ENCODE assay signal across 23 cellular contexts in genomic region chr15:94322141-94322540, GRCh38.
DNase-seq lines count a peak whose midpoint lies in the region; ATAC-seq and TF ChIP-seq lines count a peak whose summit lies in the region.
"Had no signal": no experiment of that assay in that cellular context is flagged by ENCODE, and none has a peak within 500 bp of the region (broad histone marks: within the 10 kb centered on the region; RNA-seq: fewer than 3 reads in every experiment).

No MANE protein-coding gene starts in this region.

- H3K4me3 ChIP-seq in breast epithelium (no peak overlapping the region), upper lobe of right lung (no peak overlapping the region)
- H3K4me3 ChIP-seq: A549, SJSA1, spleen, thoracic aorta had no signal

- ATAC-seq in HG02973 (IDR thresholded peaks at IDR 0.05; ENCODE audit: unreplicated experiment) (no peak), upper lobe of right lung (no peak)
- ATAC-seq: A549; activated CD4-positive, CD25-positive, alpha-beta regulatory T cell treated with anti-CD3 and anti-CD28 coated beads, Interleukin-2, amount 50 U/mL, for 24 hours; CD8-positive, alpha-beta T cell; effector memory CD8-positive, alpha-beta T cell had no signal

- POLR2A ChIA-PET in MCF 10A (lab: Yijun Ruan, JAX), result interaction anchor here (0.8 to 4.7 kb wide), 4 partner anchors 10 to 158 kb away, joined by 3 to 56 read pairs (median 18); partner anchors contain the start of gene MCTP2

- H3K9me3 ChIP-seq in breast epithelium (no peaks in the 10 kb centered on the region), upper lobe of right lung (no peaks in the 10 kb centered on the region)
- H3K9me3 ChIP-seq: A549, SJSA1, spleen, thoracic aorta had no signal

- H3K4me3 Mint-ChIP-seq in MCF 10A (ENCODE audit: unreplicated experiment), result no peak overlapping the region
- H3K4me3 Mint-ChIP-seq in immature natural killer cell, result no peak overlapping the region
- H3K4me3 Mint-ChIP-seq: CD8-positive, alpha-beta T cell; effector memory CD8-positive, alpha-beta T cell; memory B cell; nephron had no signal

- intact Hi-C loops in MCF 10A (cut with micrococcal nuclease), result no loop called here
- intact Hi-C loops in breast epithelium (cut with DNase I; ENCODE audit: low total_unique reads), result loop anchor here (5.0 kb wide), 1 partner anchor 155 kb away; no protein-coding TSS in a partner anchor
- intact Hi-C loops in upper lobe of right lung (cut with DNase I), result loop anchor here (10.0 kb wide), 1 partner anchor 157 kb away; no protein-coding TSS in a partner anchor

- no peaks in the 10 kb centered on the region for H3K9me3 Mint-ChIP-seq in MCF 10A (ENCODE audit: unreplicated experiment)
- no peaks in the 10 kb centered on the region for H3K9me3 Mint-ChIP-seq in immature natural killer cell
- H3K9me3 Mint-ChIP-seq: CD8-positive, alpha-beta T cell; effector memory CD8-positive, alpha-beta T cell; memory B cell had no signal

- peak; percentile 55 for DNase-seq in MCF 10A (ENCODE audit: unreplicated experiment)
- DNase-seq in breast epithelium (ENCODE audit: low spot score in 2 of 2), result no peak
- DNase-seq in OCI-M1 (lab: John Stamatoyannopoulos, UW), result peak; percentile 46
- no peak for DNase-seq in immature natural killer cell
- DNase-seq in GOT3 (lab: John Stamatoyannopoulos, UW), result no peak
- DNase-seq in upper lobe of right lung, result no peak
- DNase-seq in GM13977 (ENCODE audit: low spot score), result no peak
- DNase-seq: activated effector memory CD4-positive, alpha-beta T cell treated with Interleukin-2 at 50 U/mL for 16 hours; CD8-positive, alpha-beta T cell; effector memory CD8-positive, alpha-beta T cell; NCI-H1092; NCI-H2081 treated with DMSO at 0.1 percent for 48 hours; NCI-H524; spleen; T-helper 9 cell had no signal

- no peak overlapping the region for H3K27ac Mint-ChIP-seq in MCF 10A (ENCODE audit: low read depth, unreplicated experiment)
- peak overlapping the region; percentile 80 to 95 (median 94) for H3K27ac Mint-ChIP-seq in immature natural killer cell
- H3K27ac Mint-ChIP-seq: CD8-positive, alpha-beta T cell; memory B cell; nephron; progenitor cell of endocrine pancreas had no signal

- H3K36me3 Mint-ChIP-seq in MCF 10A (ENCODE audit: insufficient read depth, unreplicated experiment) (peaks cover 26% of the 10 kb centered on the region), immature natural killer cell (peaks cover 31 to 45% (median 33%) of the 10 kb centered on the region in 3 donors)

- no peaks in the 10 kb centered on the region for H3K27me3 ChIP-seq in breast epithelium
- no peaks in the 10 kb centered on the region for H3K27me3 ChIP-seq in upper lobe of right lung
- H3K27me3 ChIP-seq: SJSA1, spleen had no signal

- BruUV-seq in MCF 10A (replicated peaks; lab: Mats Ljungman, UMichigan), result no TSS peak

- H3K36me3 ChIP-seq in breast epithelium (no peaks in the 10 kb centered on the region), upper lobe of right lung (peaks cover 10% of the 10 kb centered on the region)
- H3K36me3 ChIP-seq: SJSA1, thoracic aorta had no signal

- H3K27ac ChIP-seq in breast epithelium (no peak overlapping the region), upper lobe of right lung (no peak overlapping the region)
- H3K27ac ChIP-seq: A549, SJSA1, thoracic aorta had no signal

- no peaks in the 10 kb centered on the region for H3K27me3 Mint-ChIP-seq in MCF 10A (ENCODE audit: insufficient read depth, unreplicated experiment)
- peaks cover 3 to 11% (median 6%) of the 10 kb centered on the region in 3 donors for H3K27me3 Mint-ChIP-seq in immature natural killer cell (ENCODE audit: low read depth in 3 of 3)
- H3K27me3 Mint-ChIP-seq: effector memory CD8-positive, alpha-beta T cell; memory B cell; progenitor cell of endocrine pancreas had no signal

- H3K4me1 Mint-ChIP-seq in MCF 10A (ENCODE audit: insufficient read depth, unreplicated experiment) (no peaks in the 10 kb centered on the region), immature natural killer cell (peaks cover 68 to 79% of the 10 kb centered on the region in 2 donors)
- H3K4me1 Mint-ChIP-seq: nephron had no signal

- no peaks in the 10 kb centered on the region for H3K4me1 ChIP-seq in breast epithelium
- H3K4me1 ChIP-seq in upper lobe of right lung, result peaks cover 4% of the 10 kb centered on the region
- H3K4me1 ChIP-seq: A549, SJSA1 had no signal

- CTCF ChIA-PET in MCF 10A (lab: Yijun Ruan, JAX), result interaction anchor here (0.6 to 10.3 kb wide), 7 partner anchors 12 to 202 kb away, joined by 3 to 350 read pairs (median 3); partner anchors contain the start of gene MCTP2

- in situ Hi-C loops in GM13977 (cut with MboI; ENCODE audit: low pct_unique_long_range_greater_than_20kb, low sequenced_read_pairs, unreplicated experiment), result no loop called here

- no peak for TF ChIP-seq POLR2A in breast epithelium (IDR thresholded peaks at IDR 0.05)

- TF ChIP-seq CTCF in MCF 10A (IDR thresholded peaks at IDR 0.05; ENCODE audit: unreplicated experiment) (no peak), breast epithelium (IDR thresholded peaks at IDR 0.05) (no peak), upper lobe of right lung (IDR thresholded peaks at IDR 0.05) (no peak), GM13977 (IDR thresholded peaks at IDR 0.05; ENCODE audit: extremely low read depth, insufficient read depth, missing control alignments) (no peak)

Comparison
In these comparisons a context has a peak if more than half of its experiments do, and no peak if none do; other contexts are left out.
1. DNase-seq: peak in MCF 10A (single experiment) and OCI-M1 (single experiment); none in breast epithelium (0 of 2), immature natural killer cell (0 of 3), GOT3 (single experiment), upper lobe of right lung (single experiment) and GM13977 (single experiment).